3 cellular contexts compared by ENCODE assay signal in the genomic region with DNA sequence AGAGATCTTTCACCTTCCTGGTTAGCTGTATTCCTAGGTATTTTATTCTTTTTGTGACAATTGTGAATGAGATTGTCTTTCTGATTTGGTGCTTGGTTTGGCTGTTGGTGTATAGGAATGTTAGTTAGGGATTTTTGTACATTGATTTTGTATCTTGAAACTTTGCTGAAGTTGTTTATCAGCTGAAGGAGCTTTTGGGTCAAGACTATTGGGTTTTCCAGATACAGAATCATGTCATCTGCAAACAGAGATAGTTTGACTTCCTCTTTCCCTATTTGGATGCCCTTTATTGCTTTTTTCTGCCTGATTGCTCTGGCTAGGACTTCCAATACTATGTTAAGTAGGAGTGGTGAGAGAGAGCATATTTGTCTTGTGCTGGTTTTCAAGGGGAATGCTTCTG. TPM values are rescaled to one million over a fixed set of nuclear protein-coding genes. Genes with fewer than 3 reads are reported as not detected.
"Had no signal": no experiment of that assay in that cellular context is flagged by ENCODE, and none has a peak within 500 bp of the region (broad histone marks: within the 10 kb centered on the region; RNA-seq: fewer than 3 reads in every experiment).

No MANE protein-coding gene starts in this region.

RNA-seq across cellular contexts. Expression of a gene that starts 38.9 kb away (rescaled TPM):
- total RNA-seq: activated B cell treated with CpG ODN at 0.5 μM for 24 hours; activated CD4-positive, alpha-beta T cell treated with anti-CD3 and anti-CD28 coated beads, Interleukin-2, amount 10 ng/mL, durations not matched to agents 24 days and 14 days; astrocyte had no signal
